ENCODE assay signal across 10 cellular contexts in genomic region chr1:8464987-8465386, GRCh38.
A peak's percentile ranks its signal among the peaks of the same experiment; 100 is the strongest.
DNase-seq lines count a peak whose midpoint lies in the region; ATAC-seq, FAIRE-seq and TF ChIP-seq lines count a peak whose summit lies in the region.
"Had no signal": no experiment of that assay in that cellular context is flagged by ENCODE, and none has a peak within 500 bp of the region (broad histone marks: within the 10 kb centered on the region; RNA-seq: fewer than 3 reads in every experiment).

No MANE protein-coding gene starts in this region.

- intact Hi-C loops in OCI-LY7 (cut with micrococcal nuclease; ENCODE audit: unreplicated experiment), result loop anchor here (5.0 kb wide), 2 partner anchors 107 to 262 kb away; no protein-coding TSS in a partner anchor

- TF ChIP-seq POLR2A in GM12891 (IDR thresholded peaks at IDR 0.05; ENCODE audit: low read depth, low read length), result no peak

- H3K27ac ChIP-seq in BLaER1 treated with 17β-estradiol and CSF1 and Interleukin-3, amounts not matched to agents 10 nM and 100 nM, result no peak overlapping the region
- H3K27ac ChIP-seq in OCI-LY7 (ENCODE audit: low read depth, low read length, poor library complexity, severe bottlenecking), result peak overlapping the region; percentile 32
- H3K27ac ChIP-seq: SJSA1 had no signal

- no TSS peak for BruUV-seq in OCI-LY7 (replicated peaks; lab: Mats Ljungman, UMichigan)

- POLR2A ChIA-PET in OCI-LY7 (lab: Charles Lee), result interaction anchor here (0.7 to 1.1 kb wide), 4 partner anchors 8 to 36 kb away, joined by 3 read pairs; no protein-coding TSS in a partner anchor

- H3K79me2 ChIP-seq in OCI-LY7 (ENCODE audit: insufficient read depth, low read depth, low read length), result peaks cover 41% of the 10 kb centered on the region

- no peak overlapping the region for H2AFZ ChIP-seq in OCI-LY7 (ENCODE audit: low read length)

- peaks cover 0 to 100% (median 57%) of the 10 kb centered on the region in 11 experiments; a peak in 20 of 22 replicates for H4K20me1 ChIP-seq in BLaER1 treated with 17β-estradiol and CSF1 and Interleukin-3, amounts not matched to agents 10 nM and 100 nM
- H4K20me1 ChIP-seq in OCI-LY7 (ENCODE audit: insufficient read depth, low read length), result no peaks in the 10 kb centered on the region

- H3K9me3 Mint-ChIP-seq in osteocyte (ENCODE audit: unreplicated experiment) (no peaks in the 10 kb centered on the region), immature natural killer cell (no peaks in the 10 kb centered on the region)

- peaks cover 12 to 90% (median 58%) of the 10 kb centered on the region in 11 experiments for H3K36me3 ChIP-seq in BLaER1 treated with 17β-estradiol and CSF1 and Interleukin-3, amounts not matched to agents 10 nM and 100 nM
- peaks cover 25% of the 10 kb centered on the region; the same call in 1 of the 2 replicates for H3K36me3 ChIP-seq in OCI-LY7 (ENCODE audit: insufficient read depth, low read length)
- H3K36me3 ChIP-seq: SJSA1 had no signal

- no peak overlapping the region for H3K4me3 Mint-ChIP-seq in osteocyte (ENCODE audit: unreplicated experiment)
- H3K4me3 Mint-ChIP-seq in immature natural killer cell, result no peak overlapping the region

- FAIRE-seq in GM12891 (lab: Jason Lieb, UNC), result no peak
- FAIRE-seq: GM12892 had no signal

- DNase-seq in OCI-LY7 (ENCODE audit: low spot score) (peak; percentile 45), fibroblast of gingiva (ENCODE audit: low read depth) (peak; percentile 70), osteocyte (ENCODE audit: extremely low spot score, unreplicated experiment) (no peak), immature natural killer cell (no peak), GM12891 (ENCODE audit: insufficient read length, low spot score) (no peak)

- no peaks in the 10 kb centered on the region for H3K27me3 ChIP-seq in BLaER1 treated with 17β-estradiol and CSF1 and Interleukin-3, amounts not matched to agents 10 nM and 100 nM
- H3K27me3 ChIP-seq: SJSA1 had no signal

- H3K4me2 ChIP-seq in BLaER1 treated with 17β-estradiol and CSF1 and Interleukin-3, amounts not matched to agents 10 nM and 100 nM, result peak overlapping the region in 10 of 11 experiments; percentile 53 to 78 (median 67); a peak in 18 of 22 replicates
- peak overlapping the region; percentile 55; the same call in 1 of the 2 replicates for H3K4me2 ChIP-seq in OCI-LY7 (ENCODE audit: low read length)

- no peak overlapping the region; a peak in 1 of 22 replicates for H3K9ac ChIP-seq in BLaER1 treated with 17β-estradiol and CSF1 and Interleukin-3, amounts not matched to agents 10 nM and 100 nM

- no peaks in the 10 kb centered on the region for H3K9me2 ChIP-seq in OCI-LY7 (ENCODE audit: insufficient read depth, low read length)

- TF ChIP-seq CTCF in OCI-LY7 (conservative IDR thresholded peaks at IDR 0.05; ENCODE audit: low read length) (peak; percentile 63), osteocyte (IDR thresholded peaks at IDR 0.05) (peak; percentile 18)

- H3K27ac Mint-ChIP-seq in osteocyte (ENCODE audit: unreplicated experiment) (peak overlapping the region; percentile 98), immature natural killer cell (no peak overlapping the region)

- peaks cover 63% of the 10 kb centered on the region for H3K4me1 Mint-ChIP-seq in osteocyte (ENCODE audit: unreplicated experiment)
- H3K4me1 Mint-ChIP-seq in immature natural killer cell, result peaks cover 8 to 16% of the 10 kb centered on the region in 2 donors

- ATAC-seq in HG02610 (IDR thresholded peaks at IDR 0.05; ENCODE audit: unreplicated experiment) (no peak), GM19467 (IDR thresholded peaks at IDR 0.05; ENCODE audit: unreplicated experiment) (no peak)

- peaks cover 40 to 52% (median 44%) of the 10 kb centered on the region in 10 experiments for H3K4me1 ChIP-seq in BLaER1 treated with 17β-estradiol and CSF1 and Interleukin-3, amounts not matched to agents 10 nM and 100 nM
- H3K4me1 ChIP-seq in OCI-LY7 (ENCODE audit: insufficient read depth, low read length, poor library complexity, severe bottlenecking), result peaks cover 87% of the 10 kb centered on the region

- no peaks in the 10 kb centered on the region for H3K9me3 ChIP-seq in BLaER1 treated with 17β-estradiol and CSF1 and Interleukin-3, amounts not matched to agents 10 nM and 100 nM (replicated peaks in 1 of 11)
- H3K9me3 ChIP-seq in OCI-LY7 (ENCODE audit: low read length), result no peaks in the 10 kb centered on the region
- H3K9me3 ChIP-seq: SJSA1 had no signal

- no peaks in the 10 kb centered on the region for H3K36me3 Mint-ChIP-seq in osteocyte (ENCODE audit: unreplicated experiment)
- peaks cover 3 to 21% (median 17%) of the 10 kb centered on the region in 3 donors for H3K36me3 Mint-ChIP-seq in immature natural killer cell

- CTCF ChIA-PET in OCI-LY7 (lab: Charles Lee; ENCODE audit: unreplicated experiment), result no interaction called here

- no peak overlapping the region for H3K4me3 ChIP-seq in BLaER1 treated with 17β-estradiol and CSF1 and Interleukin-3, amounts not matched to agents 10 nM and 100 nM
- H3K4me3 ChIP-seq in OCI-LY7 (ENCODE audit: low read depth, low read length, poor library complexity, severe bottlenecking), result no peak overlapping the region
- H3K4me3 ChIP-seq: SJSA1 had no signal

- H3K27me3 Mint-ChIP-seq in osteocyte (ENCODE audit: unreplicated experiment), result no peaks in the 10 kb centered on the region
- peaks cover 0 to 2% (median 0%) of the 10 kb centered on the region in 3 donors for H3K27me3 Mint-ChIP-seq in immature natural killer cell (ENCODE audit: low read depth in 3 of 3)

TF ChIP-seq in GM12891, 5 proteins besides CTCF, POLR2A, EP300 and RAD21:
- TF ChIP-seq SPI1 (IDR thresholded peaks at IDR 0.05; ENCODE audit: low read depth, low read length) (no peak), TAF1 (IDR thresholded peaks at IDR 0.05; ENCODE audit: low read depth, low read length) (no peak), POU2F2 (IDR thresholded peaks at IDR 0.05; ENCODE audit: low read depth, low read length) (no peak), POLR2AphosphoS5 (IDR thresholded peaks at IDR 0.05; ENCODE audit: low read depth, low read length) (no peak), PAX5 (IDR thresholded peaks at IDR 0.05; ENCODE audit: insufficient read depth, low read length, severe bottlenecking) (no peak)

Comparison
In these comparisons a context has a peak if more than half of its experiments do, and no peak if none do; other contexts are left out.
1. DNase-seq: peak in OCI-LY7 (single experiment) and fibroblast of gingiva (single experiment); none in osteocyte (single experiment), immature natural killer cell (0 of 3) and GM12891 (single experiment).